Comparison of ENCODE assay signal across 16 cellular contexts in genomic region chr7:153386581-153386980, GRCh38.
DNase-seq lines count a peak whose midpoint lies in the region; ATAC-seq and TF ChIP-seq lines count a peak whose summit lies in the region.
"Had no signal": no experiment of that assay in that cellular context is flagged by ENCODE, and none has a peak within 500 bp of the region (broad histone marks: within the 10 kb centered on the region; RNA-seq: fewer than 3 reads in every experiment).

No MANE protein-coding gene starts in this region.

- intact Hi-C loops in body of pancreas (cut with DNase I): no loop called here

- TF ChIP-seq POLR2A in body of pancreas (IDR thresholded peaks at IDR 0.05): no peak

- WGBS in lung, 2 donors: 61 to 74% methylated on average over 11 of the region's 11 CpGs
- 47 to 63% methylated on average over 11 of the region's 11 CpGs for WGBS in body of pancreas, 2 donors

- H3K4me3 ChIP-seq in coronary artery: no peak overlapping the region
- H3K4me3 ChIP-seq in lung: no peak overlapping the region
- H3K4me3 ChIP-seq in body of pancreas: no peak overlapping the region
- H3K4me3 ChIP-seq: A549 had no signal

- H3K27ac ChIP-seq in coronary artery (no peak overlapping the region), lung (ENCODE audit: low read depth in 1 of 2, low read length in 1 of 2) (no peak overlapping the region), body of pancreas (no peak overlapping the region)
- H3K27ac ChIP-seq: A549, C4-2B had no signal

- no peaks in the 10 kb centered on the region for H3K27me3 ChIP-seq in lung (ENCODE audit: control insufficient read depth, insufficient read depth)
- H3K27me3 ChIP-seq in body of pancreas: no peaks in the 10 kb centered on the region

- ATAC-seq in lung (ENCODE audit: insufficient read depth, low FRiP score) (no peak), HG02798 (IDR thresholded peaks at IDR 0.05; ENCODE audit: poor library complexity, unreplicated experiment) (no peak), body of pancreas (no peak)
- ATAC-seq: A549, HepG2 had no signal

- DNase-seq in NCI-H146 (lab: John Stamatoyannopoulos, UW) (peak; percentile 75), NCI-H146 treated with DMSO at 0.1 percent for 48 hours (lab: John Stamatoyannopoulos, UW; ENCODE audit: unreplicated experiment) (peak; percentile 27), coronary artery (ENCODE audit: low spot score) (peak; percentile 28), lung (ENCODE audit: low spot score) (peak; percentile 4), body of pancreas (no peak), pons (ENCODE audit: low spot score) (no peak)
- DNase-seq: BE2C; CD4-positive, alpha-beta memory T cell; DMS79 treated with DMSO at 0.1 percent for 48 hours; EL; HCEC 1CT; HFFc6 had no signal

- TF ChIP-seq CTCF in coronary artery (IDR thresholded peaks at IDR 0.05) (no peak), lung (IDR thresholded peaks at IDR 0.05; ENCODE audit: control extremely low read depth, extremely low read depth) (no peak), body of pancreas (IDR thresholded peaks at IDR 0.05) (no peak)

- no peaks in the 10 kb centered on the region for H3K36me3 ChIP-seq in lung (ENCODE audit: control insufficient read depth in 2 of 2, insufficient read depth in 2 of 2, low read length in 2 of 2)
- H3K36me3 ChIP-seq in body of pancreas (replicated peaks in 1 of 2; ENCODE audit: insufficient read depth in 1 of 2, low read depth in 2 of 2): no peaks in the 10 kb centered on the region
- H3K36me3 ChIP-seq: BE2C had no signal

- H3K9me3 ChIP-seq in lung (ENCODE audit: control insufficient read depth in 2 of 2, insufficient read depth in 1 of 2, low read length in 1 of 2) (peaks cover 0 to 9% of the 10 kb centered on the region in 2 donors), body of pancreas (no peaks in the 10 kb centered on the region)
- H3K9me3 ChIP-seq: A549, BE2C had no signal

- H3K4me1 ChIP-seq in lung (ENCODE audit: control insufficient read depth in 2 of 2, insufficient read depth in 2 of 2, low read length in 2 of 2) (peaks cover 0 to 1% of the 10 kb centered on the region in 2 donors), body of pancreas (no peaks in the 10 kb centered on the region)
- H3K4me1 ChIP-seq: A549, BE2C had no signal

Comparison
In these comparisons a context has a peak if more than half of its experiments do, and no peak if none do; other contexts are left out.
1. DNase-seq: peak in NCI-H146 (single experiment), NCI-H146 treated with DMSO at 0.1 percent for 48 hours (single experiment), coronary artery (single experiment) and lung (single experiment); none in body of pancreas (0 of 4) and pons (single experiment).